In genomic region chr20:63274381-63275228, GRCh38 we compare ENCODE assay signal across 9 cellular contexts. TPM values are rescaled to one million over a fixed set of nuclear protein-coding genes. Genes with fewer than 3 reads are reported as not detected.
DNase-seq lines count a peak whose midpoint lies in the region; ATAC-seq, FAIRE-seq and TF ChIP-seq lines count a peak whose summit lies in the region.
"Had no signal": no experiment of that assay in that cellular context is flagged by ENCODE, and none has a peak within 500 bp of the region (broad histone marks: within the 10 kb centered on the region; RNA-seq: fewer than 3 reads in every experiment).

No MANE protein-coding gene starts in this region.

- TF ChIP-seq RAD21 in K562 (CRISPR knock-in tag; conservative IDR thresholded peaks at IDR 0.05 in 1 of 2, IDR thresholded peaks at IDR 0.05 in 1 of 2) = no peak

- CTCF ChIA-PET in K562 (lab: Yijun Ruan, JAX; ENCODE audit: low intra/inter-chr PET ratio) = interaction anchor here (0.6 kb wide), 1 partner anchor 10 kb away, joined by 3 read pairs; no protein-coding TSS in a partner anchor

- H3K9ac ChIP-seq in K562 (ENCODE audit: insufficient read depth in 1 of 2, low read depth in 2 of 2, low read length in 2 of 2) = peak overlapping the region; percentile 87 to 88
- H3K9ac ChIP-seq in rectal smooth muscle tissue (ENCODE audit: low read length) = no peak overlapping the region
- no peak overlapping the region for H3K9ac ChIP-seq in MM.1S (ENCODE audit: low read length)

- no peaks in the 10 kb centered on the region for H3F3A ChIP-seq in MM.1S (ENCODE audit: insufficient read depth, low read length)

- POLR2A ChIA-PET in K562 (lab: Yijun Ruan, JAX) = interaction anchor here (1.1 to 2.3 kb wide), 2 partner anchors 8 to 28 kb away, joined by 3 to 24 read pairs; no protein-coding TSS in a partner anchor

- TF ChIP-seq POLR2A in K562 (conservative IDR thresholded peaks at IDR 0.05) = no peak

- H2AFZ ChIP-seq in K562 (ENCODE audit: low read depth, low read length) = no peak overlapping the region
- H2AFZ ChIP-seq in MM.1S (ENCODE audit: low read length) = no peak overlapping the region

- no peaks in the 10 kb centered on the region for H3K27me3 Mint-ChIP-seq in T-helper 2 cell treated with Interferon-gamma antibody and Interleukin-4, amounts not matched to agents 5 μg/mL and 100 μg/mL, for 36 hours (ENCODE audit: low read depth)

- H3K36me3 Mint-ChIP-seq in T-helper 2 cell treated with Interferon-gamma antibody and Interleukin-4, amounts not matched to agents 5 μg/mL and 100 μg/mL, for 36 hours (ENCODE audit: low read depth) = peaks cover 16% of the 10 kb centered on the region

- H3K27ac ChIP-seq in K562 (ENCODE audit: extremely low read depth, low read depth, low read length) = peak overlapping the region; percentile 35; the same call in 2 of the 3 replicates
- no peak overlapping the region for H3K27ac ChIP-seq in rectal smooth muscle tissue (ENCODE audit: low read depth, low read length)
- no peak overlapping the region for H3K27ac ChIP-seq in MM.1S (ENCODE audit: low read length)
- H3K27ac ChIP-seq: tibial nerve had no signal

- H3K4me1 ChIP-seq in K562 (replicated peaks in 1 of 2; ENCODE audit: control insufficient read depth in 2 of 2, insufficient read depth in 2 of 2, low read length in 2 of 2) (peaks cover 11 to 29% of the 10 kb centered on the region in 2 experiments; a peak in 4 of 5 replicates), rectal smooth muscle tissue (ENCODE audit: control insufficient read depth, insufficient read depth, low read length) (peaks cover 8% of the 10 kb centered on the region), MM.1S (ENCODE audit: low read length) (0 out of 2 replicates have a peak, but pooled peaks cover 6% of the 10 kb centered on the region)

- WGBS in K562 (ENCODE audit: insufficient coverage, low coverage, missing lambda C conversion rate) = 44% methylated on average over 16 of the region's 17 CpGs

- peak; percentile 77 for FAIRE-seq in K562 (lab: Jason Lieb, UNC)

- no peak for TF ChIP-seq EP300 in K562 (IDR thresholded peaks at IDR 0.05; ENCODE audit: low read length)

- H3K4me3 ChIP-seq in K562 (peak overlapping the region; percentile 88; the same call in 1 of the 2 replicates), rectal smooth muscle tissue (ENCODE audit: low read length) (peak overlapping the region; percentile 1), MM.1S (ENCODE audit: low read length) (no peak overlapping the region)

- H3K27me3 ChIP-seq in K562 (ENCODE audit: control insufficient read depth in 2 of 2, insufficient read depth in 2 of 2, low read length in 2 of 2) (no peaks in the 10 kb centered on the region), rectal smooth muscle tissue (ENCODE audit: control insufficient read depth, insufficient read depth, low read length) (no peaks in the 10 kb centered on the region), MM.1S (replicated peaks; ENCODE audit: insufficient read depth, low read length) (0 out of 2 replicates have a peak, but pooled peaks cover under 1% of the 10 kb centered on the region)
- H3K27me3 ChIP-seq: tibial nerve had no signal

- H3K4me2 ChIP-seq in K562 (ENCODE audit: insufficient read depth, low read length) (peak overlapping the region; percentile 69), MM.1S (ENCODE audit: low read depth, low read length) (no peak overlapping the region)

- H3K79me2 ChIP-seq in K562 (ENCODE audit: control insufficient read depth, insufficient read depth, low read length) (peaks cover 44% of the 10 kb centered on the region), MM.1S (ENCODE audit: low read length) (peaks cover 49% of the 10 kb centered on the region)

- in situ Hi-C loops in K562 (cut with MboI) = no loop called here

- H3K27ac Mint-ChIP-seq in T-helper 2 cell treated with Interferon-gamma antibody and Interleukin-4, amounts not matched to agents 5 μg/mL and 100 μg/mL, for 36 hours = peak overlapping the region; percentile 45

- peak; percentile 5; the same call in 2 of the 3 replicates for ATAC-seq in K562

- DNase-seq in T-helper 2 cell treated with Interferon-gamma antibody and Interleukin-4, amounts not matched to agents 5 μg/mL and 100 μg/mL, for 36 hours (ENCODE audit: low spot score) = no peak
- no peak for DNase-seq in T-helper 2 cell
- DNase-seq in K562 (ENCODE audit: extremely low read depth in 1 of 4, low spot score in 3 of 4) = peak in 2 of 4 experiments; percentile 41 to 71
- no peak for DNase-seq in MM.1S
- DNase-seq in activated gamma-delta T cell (lab: John Stamatoyannopoulos, UW) = no peak
- DNase-seq: NCI-H1092 had no signal

- H3K9me3 ChIP-seq in K562 (replicated peaks; ENCODE audit: control insufficient read depth, insufficient read depth, low read depth, low read length) = no peaks in the 10 kb centered on the region
- no peaks in the 10 kb centered on the region for H3K9me3 ChIP-seq in MM.1S (replicated peaks; ENCODE audit: insufficient read depth, low read length)
- H3K9me3 ChIP-seq: tibial nerve had no signal

- H3K36me3 ChIP-seq in K562 (ENCODE audit: control insufficient read depth, insufficient read depth, low read length) (peaks cover 49% of the 10 kb centered on the region; the same call in 2 of the 3 replicates), rectal smooth muscle tissue (ENCODE audit: control insufficient read depth, insufficient read depth, low read length) (peaks cover 23% of the 10 kb centered on the region), MM.1S (replicated peaks; ENCODE audit: insufficient read depth, low read length) (no peaks in the 10 kb centered on the region)

- H3K9me3 Mint-ChIP-seq in T-helper 2 cell treated with Interferon-gamma antibody and Interleukin-4, amounts not matched to agents 5 μg/mL and 100 μg/mL, for 36 hours = no peaks in the 10 kb centered on the region

- H3K4me3 Mint-ChIP-seq in T-helper 2 cell treated with Interferon-gamma antibody and Interleukin-4, amounts not matched to agents 5 μg/mL and 100 μg/mL, for 36 hours = peak overlapping the region; percentile 59

- peaks cover 18% of the 10 kb centered on the region for H3K4me1 Mint-ChIP-seq in T-helper 2 cell treated with Interferon-gamma antibody and Interleukin-4, amounts not matched to agents 5 μg/mL and 100 μg/mL, for 36 hours (ENCODE audit: low read depth)

- intact Hi-C loops in K562 (cut with micrococcal nuclease) = no loop called here

- TF ChIP-seq CTCF in K562 (IDR thresholded peaks at IDR 0.05 in 2 of 3, conservative IDR thresholded peaks at IDR 0.05 in 1 of 3; ENCODE audit: insufficient read depth in 2 of 3, low read depth in 1 of 3, low read length in 3 of 3) = no peak
- TF ChIP-seq CTCF in MM.1S (IDR thresholded peaks at IDR 0.05; ENCODE audit: low read length) = no peak

- BruUV-seq in K562 (replicated peaks; lab: Mats Ljungman, UMichigan) = no TSS peak

- peaks cover 6% of the 10 kb centered on the region for H3K9me1 ChIP-seq in K562 (ENCODE audit: control insufficient read depth, insufficient read depth, low read length)

- H3K9me2 ChIP-seq in MM.1S (replicated peaks; ENCODE audit: insufficient read depth, low read length) = no peaks in the 10 kb centered on the region

- H4K20me1 ChIP-seq in K562 (replicated peaks; ENCODE audit: control insufficient read depth, insufficient read depth, low read length) (peaks cover 28% of the 10 kb centered on the region), MM.1S (ENCODE audit: insufficient read depth, low read length) (peaks cover 4% of the 10 kb centered on the region; the same call in 1 of the 2 replicates)

RNA-seq across cellular contexts. Expression of gene ARFGAP1, which starts 2.0 kb away (rescaled TPM):
- total RNA-seq in K562 (2011; cell fraction: chromatin; rRNA removed; ENCODE audit: low replicate concordance) = 379 and 853 TPM in 2 replicates
- total RNA-seq in K562 (2011; cell fraction: nucleolus; rRNA removed) = 493 and 502 TPM in 2 replicates
- total RNA-seq in K562 (2011; cell fraction: nucleoplasm; rRNA removed) = 305 and 355 TPM in 2 replicates
- total RNA-seq in K562 (2014; rRNA removed) (42.4 and 44.3 TPM in 2 replicates), K562 (2014; rRNA removed; fragmentation: Illumina TruSeq; extraction: Trizol) (15.7 and 17.6 TPM in 2 replicates), K562 (2015; rRNA removed; fragmentation: Illumina TruSeq; extraction: Trizol) (33.5 and 33.9 TPM in 2 replicates), K562 (2021) (85.3 and 102 TPM in 2 replicates)
- polyA plus RNA-seq in K562 (2011; rRNA removed) (39.1 and 89.8 TPM in 2 replicates), K562 (2014; fragmentation: Illumina TruSeq; extraction: Trizol) (24.9 and 45.2 TPM in 2 replicates), K562 (2014; fragmentation: Nextera tagmentation; extraction: Ambion mirVana) (under 1 TPM; 0.53 to 0.95 TPM), K562 (2014; rRNA removed) (54.4 and 73.2 TPM in 2 replicates)
- 59.1 and 89.5 TPM in 2 replicates for polyA plus RNA-seq in K562 (2011; cell fraction: cytosol; rRNA removed)
- 848 and 934 TPM in 2 replicates for polyA plus RNA-seq in K562 (2011; cell fraction: nucleus; rRNA removed)
- polyA plus RNA-seq in K562 (2012) = 64.7 and 85.4 TPM in 2 replicates
- polyA minus RNA-seq in K562 (2011; rRNA and poly(A)+ RNA removed) = 24.6 and 29.9 TPM in 2 replicates
- polyA minus RNA-seq in K562 (2011; cell fraction: cytosol; rRNA and poly(A)+ RNA removed) = 33.3 and 40.3 TPM in 2 replicates
- polyA minus RNA-seq in K562 (2011; cell fraction: nucleus; rRNA and poly(A)+ RNA removed) = 103 and 183 TPM in 2 replicates

RNA-seq across cellular contexts. Expression of gene COL20A1, which starts 18.4 kb away (rescaled TPM):
- 0.12 and 0.19 TPM in 2 replicates for total RNA-seq in K562 (2011; cell fraction: chromatin; rRNA removed; ENCODE audit: low replicate concordance)
- 0.26 and 0.33 TPM in 2 replicates for total RNA-seq in K562 (2011; cell fraction: nucleolus; rRNA removed)
- total RNA-seq in K562 (2011; cell fraction: nucleoplasm; rRNA removed) = 0.15 TPM in 1 of 2 replicates, not detected in the other
- total RNA-seq in K562 (2014; rRNA removed) = not detected in 2 replicates
- total RNA-seq in K562 (2014; rRNA removed; fragmentation: Illumina TruSeq; extraction: Trizol) = not detected in 2 replicates
- not detected in 2 replicates for total RNA-seq in K562 (2015; rRNA removed; fragmentation: Illumina TruSeq; extraction: Trizol)
- not detected in 2 replicates for total RNA-seq in K562 (2021)
- not detected in 2 replicates for polyA plus RNA-seq in K562 (2011; rRNA removed)
- polyA plus RNA-seq in K562 (2011; cell fraction: cytosol; rRNA removed) = under 0.01 TPM in 1 of 2 replicates, not detected in the other
- polyA plus RNA-seq in K562 (2011; cell fraction: nucleus; rRNA removed) = 0.06 and 0.26 TPM in 2 replicates
- 0.06 TPM in 1 of 2 replicates, not detected in the other for polyA plus RNA-seq in K562 (2012)
- not detected in 2 replicates for polyA plus RNA-seq in K562 (2014; fragmentation: Illumina TruSeq; extraction: Trizol)
- polyA plus RNA-seq in K562 (2014; fragmentation: Nextera tagmentation; extraction: Ambion mirVana) = not detected
- not detected in 2 replicates for polyA plus RNA-seq in K562 (2014; rRNA removed)
- not detected in 2 replicates for polyA minus RNA-seq in K562 (2011; rRNA and poly(A)+ RNA removed)
- not detected in 2 replicates for polyA minus RNA-seq in K562 (2011; cell fraction: cytosol; rRNA and poly(A)+ RNA removed)
- not detected in 2 replicates for polyA minus RNA-seq in K562 (2011; cell fraction: nucleus; rRNA and poly(A)+ RNA removed)
- total RNA-seq: A172 had no signal

RNA-seq across cellular contexts. Expression of gene NKAIN4, which starts 20.3 kb away (rescaled TPM):
- total RNA-seq in K562 (2011; cell fraction: chromatin; rRNA removed; ENCODE audit: low replicate concordance) = not detected in 2 replicates
- not detected in 2 replicates for total RNA-seq in K562 (2011; cell fraction: nucleolus; rRNA removed)
- total RNA-seq in K562 (2011; cell fraction: nucleoplasm; rRNA removed) = not detected in 2 replicates
- total RNA-seq in K562 (2014; rRNA removed) (not detected in 2 replicates), K562 (2014; rRNA removed; fragmentation: Illumina TruSeq; extraction: Trizol) (not detected in 2 replicates), K562 (2015; rRNA removed; fragmentation: Illumina TruSeq; extraction: Trizol) (not detected in 2 replicates), K562 (2021) (not detected in 2 replicates)
- polyA plus RNA-seq in K562 (2011; rRNA removed) (not detected in 2 replicates), K562 (2014; fragmentation: Illumina TruSeq; extraction: Trizol) (not detected in 2 replicates), K562 (2014; fragmentation: Nextera tagmentation; extraction: Ambion mirVana) (not detected), K562 (2014; rRNA removed) (not detected in 2 replicates)
- polyA plus RNA-seq in K562 (2011; cell fraction: cytosol; rRNA removed) = not detected in 2 replicates
- not detected in 2 replicates for polyA plus RNA-seq in K562 (2011; cell fraction: nucleus; rRNA removed)
- polyA plus RNA-seq in K562 (2012) = not detected in 2 replicates
- polyA minus RNA-seq in K562 (2011; rRNA and poly(A)+ RNA removed) = not detected in 2 replicates
- polyA minus RNA-seq in K562 (2011; cell fraction: cytosol; rRNA and poly(A)+ RNA removed) = not detected in 2 replicates
- polyA minus RNA-seq in K562 (2011; cell fraction: nucleus; rRNA and poly(A)+ RNA removed) = not detected in 2 replicates
- total RNA-seq: A172 had no signal

RNA-seq across cellular contexts. Expression of gene BIRC7, which starts 38.9 kb away (rescaled TPM):
- 0.51 and 0.74 TPM in 2 replicates for total RNA-seq in K562 (2011; cell fraction: chromatin; rRNA removed; ENCODE audit: low replicate concordance)
- total RNA-seq in K562 (2011; cell fraction: nucleolus; rRNA removed) = 1.3 and 1.4 TPM in 2 replicates
- 0.46 and 0.88 TPM in 2 replicates for total RNA-seq in K562 (2011; cell fraction: nucleoplasm; rRNA removed)
- total RNA-seq in K562 (2014; rRNA removed) (not detected in 2 replicates), K562 (2014; rRNA removed; fragmentation: Illumina TruSeq; extraction: Trizol) (not detected in 2 replicates), K562 (2015; rRNA removed; fragmentation: Illumina TruSeq; extraction: Trizol) (0.14 TPM in 1 of 2 replicates, not detected in the other), K562 (2021) (0.18 and 0.27 TPM in 2 replicates)
- polyA plus RNA-seq in K562 (2011; rRNA removed) (0.14 and 0.24 TPM in 2 replicates), K562 (2014; fragmentation: Illumina TruSeq; extraction: Trizol) (not detected in 2 replicates), K562 (2014; fragmentation: Nextera tagmentation; extraction: Ambion mirVana) (not detected), K562 (2014; rRNA removed) (0.16 and 0.19 TPM in 2 replicates)
- polyA plus RNA-seq in K562 (2011; cell fraction: cytosol; rRNA removed) = 0.12 and 0.88 TPM in 2 replicates
- 1.5 and 2.8 TPM in 2 replicates for polyA plus RNA-seq in K562 (2011; cell fraction: nucleus; rRNA removed)
- polyA plus RNA-seq in K562 (2012) = 0.18 and 0.68 TPM in 2 replicates
- not detected in 2 replicates for polyA minus RNA-seq in K562 (2011; rRNA and poly(A)+ RNA removed)
- not detected in 2 replicates for polyA minus RNA-seq in K562 (2011; cell fraction: cytosol; rRNA and poly(A)+ RNA removed)
- polyA minus RNA-seq in K562 (2011; cell fraction: nucleus; rRNA and poly(A)+ RNA removed) = 0.44 and 0.81 TPM in 2 replicates
- total RNA-seq: A172 had no signal

RNA-seq across cellular contexts. Expression of gene YTHDF1, which starts 58.7 kb away (rescaled TPM):
- total RNA-seq in K562 (2011; cell fraction: chromatin; rRNA removed; ENCODE audit: low replicate concordance) = 41.5 and 53.5 TPM in 2 replicates
- total RNA-seq in K562 (2011; cell fraction: nucleolus; rRNA removed) = 31.1 and 36.5 TPM in 2 replicates
- total RNA-seq in K562 (2011; cell fraction: nucleoplasm; rRNA removed) = 30.2 and 31.3 TPM in 2 replicates
- total RNA-seq in K562 (2014; rRNA removed) (20.8 and 26.6 TPM in 2 replicates), K562 (2014; rRNA removed; fragmentation: Illumina TruSeq; extraction: Trizol) (18.0 and 19.0 TPM in 2 replicates), K562 (2015; rRNA removed; fragmentation: Illumina TruSeq; extraction: Trizol) (26.5 and 27.8 TPM in 2 replicates), K562 (2021) (41.8 and 42.4 TPM in 2 replicates)
- polyA plus RNA-seq in K562 (2011; rRNA removed) (20.5 and 27.9 TPM in 2 replicates), K562 (2014; fragmentation: Illumina TruSeq; extraction: Trizol) (29.3 and 31.6 TPM in 2 replicates), K562 (2014; fragmentation: Nextera tagmentation; extraction: Ambion mirVana) (10 to 100 TPM; 10.1 to 11.1 TPM), K562 (2014; rRNA removed) (28.6 and 33.2 TPM in 2 replicates)
- polyA plus RNA-seq in K562 (2011; cell fraction: cytosol; rRNA removed) = 21.3 and 25.6 TPM in 2 replicates
- 38.5 and 52.3 TPM in 2 replicates for polyA plus RNA-seq in K562 (2011; cell fraction: nucleus; rRNA removed)
- 27.6 and 28.6 TPM in 2 replicates for polyA plus RNA-seq in K562 (2012)
- 14.0 and 22.8 TPM in 2 replicates for polyA minus RNA-seq in K562 (2011; rRNA and poly(A)+ RNA removed)
- 24.0 and 25.9 TPM in 2 replicates for polyA minus RNA-seq in K562 (2011; cell fraction: cytosol; rRNA and poly(A)+ RNA removed)
- 8.9 and 11.0 TPM in 2 replicates for polyA minus RNA-seq in K562 (2011; cell fraction: nucleus; rRNA and poly(A)+ RNA removed)

Comparison
In these comparisons a context has a peak if more than half of its experiments do, and no peak if none do; other contexts are left out.
1. H3K9ac ChIP-seq: peak in K562 (2 of 2); none in rectal smooth muscle tissue (single experiment) and MM.1S (single experiment).